ENCODE assay signal across 19 cellular contexts in the genomic region with DNA sequence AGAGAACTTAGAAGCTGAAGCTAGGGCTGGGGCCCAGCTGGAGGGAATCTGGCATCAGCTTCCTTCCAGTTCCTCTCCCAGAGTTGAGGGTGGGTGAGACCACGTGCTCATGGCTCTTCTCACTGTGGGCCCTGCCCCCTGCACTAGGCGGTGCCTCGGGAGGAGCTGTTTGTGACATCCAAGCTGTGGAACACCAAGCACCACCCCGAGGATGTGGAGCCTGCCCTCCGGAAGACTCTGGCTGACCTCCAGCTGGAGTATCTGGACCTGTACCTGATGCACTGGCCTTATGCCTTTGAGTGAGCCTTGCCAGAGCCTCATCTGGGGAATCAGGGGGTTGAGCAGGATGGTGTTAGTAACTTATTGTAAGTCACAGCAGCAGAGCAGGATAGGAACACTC. TPM values are rescaled to one million over a fixed set of nuclear protein-coding genes. Genes with fewer than 3 reads are reported as not detected.
DNase-seq lines count a peak whose midpoint lies in the region; ATAC-seq and TF ChIP-seq lines count a peak whose summit lies in the region.
"Had no signal": no experiment of that assay in that cellular context is flagged by ENCODE, and none has a peak within 500 bp of the region (broad histone marks: within the 10 kb centered on the region; RNA-seq: fewer than 3 reads in every experiment).

No MANE protein-coding gene starts in this region.

- H3K27me3 Mint-ChIP-seq in endodermal cell (ENCODE audit: insufficient read depth) = no peaks in the 10 kb centered on the region

- TF ChIP-seq EP300 in ovary (IDR thresholded peaks at IDR 0.05) = no peak

- no peak for TF ChIP-seq CTCF in heart right ventricle (IDR thresholded peaks at IDR 0.05)
- TF ChIP-seq CTCF in ovary (IDR thresholded peaks at IDR 0.05) = no peak
- TF ChIP-seq CTCF in endodermal cell (conservative IDR thresholded peaks at IDR 0.05) = no peak

- H3K36me3 ChIP-seq in heart right ventricle = peaks cover 0 to 89% (median 5%) of the 10 kb centered on the region in 9 donors
- no peaks in the 10 kb centered on the region for H3K36me3 ChIP-seq in ovary
- peaks cover 73% of the 10 kb centered on the region for H3K36me3 ChIP-seq in endodermal cell (ENCODE audit: control insufficient read depth, insufficient read depth, low read length)

- peak overlapping the region in 3 of 10 donors; percentile 9 to 41 (median 32) for H3K27ac ChIP-seq in heart right ventricle
- H3K27ac ChIP-seq in ovary = no peak overlapping the region
- no peak overlapping the region for H3K27ac ChIP-seq in endodermal cell (ENCODE audit: low read depth, low read length)
- H3K27ac ChIP-seq: A549, HL-60, parathyroid adenoma, PC-9, WERI-Rb-1 had no signal

- H3K4me3 Mint-ChIP-seq in endodermal cell = no peak overlapping the region

- DNase-seq in Ammon's horn (ENCODE audit: low spot score) (peak; percentile 22), amniotic epithelial cell (ENCODE audit: low read depth) (peak; percentile 36), heart right ventricle (peak; percentile 52 to 53), ovary (peak in 4 of 5 donors; percentile 45 to 77 (median 62)), endodermal cell (no peak)
- no peak for DNase-seq in stimulated activated naive CD4-positive, alpha-beta T cell (lab: John Stamatoyannopoulos, UW)
- DNase-seq: activated CD8-positive, alpha-beta memory T cell treated with anti-CD3 and anti-CD28 coated beads for 24 hours; activated gamma-delta T cell treated with Interleukin-2 at 50 U/mL for 16 hours; Karpas-422; NCI-H2029; NCI-H524; PC-9; stimulated activated CD4-positive, alpha-beta T cell treated with anti-CD3 and anti-CD28 coated beads, Interleukin-12 subunit alpha, Interleukin-12 subunit beta, amount 100 ng/mL, for 4 hours; WERI-Rb-1 had no signal

- WGBS in heart right ventricle, 2 donors = 15 to 17% methylated on average over 5 of the region's 5 CpGs
- 22 to 29% (median 25%) methylated on average over 5 of the region's 5 CpGs for WGBS in ovary, 3 donors
- 88 to 96% methylated on average over 5 of the region's 5 CpGs for WGBS in endodermal cell (ENCODE audit: insufficient coverage in 1 of 2, insufficient read length in 1 of 2), 2 experiments

- H3K9me3 ChIP-seq in heart right ventricle (no peaks in the 10 kb centered on the region), ovary (no peaks in the 10 kb centered on the region), endodermal cell (ENCODE audit: control insufficient read depth, low read length) (no peaks in the 10 kb centered on the region)
- H3K9me3 ChIP-seq: A549 had no signal

- ATAC-seq in heart right ventricle (peak; percentile 20 to 90 (median 83)), HG02798 (IDR thresholded peaks at IDR 0.05; ENCODE audit: poor library complexity, unreplicated experiment) (no peak), GM21447 (IDR thresholded peaks at IDR 0.05; ENCODE audit: unreplicated experiment) (no peak)
- ATAC-seq: A549 had no signal

- intact Hi-C loops in heart right ventricle (cut with DNase I) = loop anchor here in 6 of 10 donors (5.0 to 10.0 kb wide), 5 partner anchors 49 to 554 kb away; partner anchors contain the start of genes HECTD3 (in 2 of the 6) and UROD (in 2 of the 6)
- intact Hi-C loops in ovary (cut with DNase I) = loop anchor here in 3 of 4 donors (5.0 to 10.0 kb wide), 5 partner anchors 44 to 552 kb away; partner anchors contain the start of genes CCDC163 (in 1 of the 3), HECTD3 (in 1 of the 3), MMACHC (in 1 of the 3) and PRDX1 (in 1 of the 3)

- no peak for TF ChIP-seq POLR2A in ovary (IDR thresholded peaks at IDR 0.05)

- H3K4me1 ChIP-seq in heart right ventricle = peaks cover 0 to 17% (median 12%) of the 10 kb centered on the region in 9 donors
- H3K4me1 ChIP-seq in ovary (ENCODE audit: insufficient read depth) = no peaks in the 10 kb centered on the region
- no peaks in the 10 kb centered on the region for H3K4me1 ChIP-seq in endodermal cell (ENCODE audit: control insufficient read depth, insufficient read depth, low read length)
- H3K4me1 ChIP-seq: A549, parathyroid adenoma had no signal

- H3K9me3 Mint-ChIP-seq in endodermal cell = no peaks in the 10 kb centered on the region

- no peak overlapping the region for H3K27ac Mint-ChIP-seq in endodermal cell

- H3K36me3 Mint-ChIP-seq in endodermal cell (ENCODE audit: low read depth) = peaks cover 61% of the 10 kb centered on the region

- no peak overlapping the region for H3K9ac ChIP-seq in endodermal cell (ENCODE audit: extremely low read depth, low read length, poor library complexity, severe bottlenecking)
- H3K9ac ChIP-seq: parathyroid adenoma had no signal

- H3K4me3 ChIP-seq in heart right ventricle (no peak overlapping the region), ovary (no peak overlapping the region), endodermal cell (ENCODE audit: low read length) (no peak overlapping the region)
- H3K4me3 ChIP-seq: A549, PC-9 had no signal

- H3K27me3 ChIP-seq in heart right ventricle (no peaks in the 10 kb centered on the region), ovary (no peaks in the 10 kb centered on the region), endodermal cell (ENCODE audit: control insufficient read depth, insufficient read depth, low read length, poor library complexity, severe bottlenecking) (no peaks in the 10 kb centered on the region)

- H3K4me1 Mint-ChIP-seq in endodermal cell = no peaks in the 10 kb centered on the region

RNA-seq across cellular contexts. Expression of gene AKR1A1, which starts 16.1 kb away (rescaled TPM):
- total RNA-seq in heart right ventricle (10 to 100 TPM; 38.0 to 88.2 (median 44.3) TPM), ovary (100 to 1,000 TPM in 2 of 7 donors, 10 to 100 TPM in 5; 39.8 to 119 (median 88.3) TPM), endodermal cell (100 to 1,000 TPM; 200 to 239 TPM)
- polyA plus RNA-seq in heart right ventricle (10 to 100 TPM; 67.4 to 91.8 TPM), ovary (10 to 100 TPM; 75.4 to 99.0 TPM)
- polyA plus RNA-seq in endodermal cell (2013, experiment 1 of 2) = 176 TPM
- 157 TPM for polyA plus RNA-seq in endodermal cell (2013, experiment 2 of 2)

RNA-seq across cellular contexts. Expression of gene NASP, which starts 17.1 kb away (rescaled TPM):
- total RNA-seq in heart right ventricle = 10 to 100 TPM; 26.6 to 49.1 (median 30.3) TPM
- 100 to 1,000 TPM in 1 of 2 donors, 10 to 100 TPM in 1; 67.6 to 127 TPM for polyA plus RNA-seq in heart right ventricle
- total RNA-seq in ovary = 100 to 1,000 TPM in 2 of 7 donors, 10 to 100 TPM in 5; 60.4 to 114 (median 76.3) TPM
- 100 to 1,000 TPM in 1 of 2 donors, 10 to 100 TPM in 1; 92.6 to 122 TPM for polyA plus RNA-seq in ovary
- total RNA-seq in endodermal cell = 100 to 1,000 TPM; 368 to 385 TPM
- 403 TPM for polyA plus RNA-seq in endodermal cell (2013, experiment 1 of 2)
- polyA plus RNA-seq in endodermal cell (2013, experiment 2 of 2) = 368 TPM

RNA-seq across cellular contexts. Expression of gene PRDX1, which starts 45.0 kb away (rescaled TPM):
- total RNA-seq in heart right ventricle = 100 to 1,000 TPM; 212 to 421 (median 289) TPM
- 100 to 1,000 TPM; 377 to 610 TPM for polyA plus RNA-seq in heart right ventricle
- 100 to 1,000 TPM; 127 to 332 (median 250) TPM for total RNA-seq in ovary
- 100 to 1,000 TPM; 291 to 461 TPM for polyA plus RNA-seq in ovary
- 100 to 1,000 TPM; 872 to 949 TPM for total RNA-seq in endodermal cell
- polyA plus RNA-seq in endodermal cell (2013, experiment 1 of 2) = 677 TPM
- polyA plus RNA-seq in endodermal cell (2013, experiment 2 of 2) = 633 TPM

RNA-seq across cellular contexts. Expression of gene CCDC17, which starts 57.1 kb away (rescaled TPM):
- total RNA-seq in heart right ventricle (1 to 10 TPM in 5 of 10 donors, under 1 TPM in 5; 0.64 to 1.7 (median 1.0) TPM), ovary (10 to 100 TPM in 1 of 7 donors, 1 to 10 TPM in 6; 1.3 to 30.2 (median 3.7) TPM), endodermal cell (1 to 10 TPM; 2.5 to 5.1 TPM)
- polyA plus RNA-seq in heart right ventricle (1 to 10 TPM in 1 of 2 donors, under 1 TPM in 1; 0.62 to 5.0 TPM), ovary (1 to 10 TPM; 1.4 to 1.5 TPM)
- 1.2 TPM for polyA plus RNA-seq in endodermal cell (2013, experiment 1 of 2)
- 1.2 TPM for polyA plus RNA-seq in endodermal cell (2013, experiment 2 of 2)

Comparison
In these comparisons a context has a peak if more than half of its experiments do, and no peak if none do; other contexts are left out.
1. DNase-seq: peak in Ammon's horn (single experiment), amniotic epithelial cell (single experiment), heart right ventricle (2 of 2) and ovary (4 of 5); none in endodermal cell (single experiment) and stimulated activated naive CD4-positive, alpha-beta T cell (0 of 6).
2. ATAC-seq: peak in heart right ventricle (8 of 8); none in HG02798 (single experiment) and GM21447 (single experiment).